11 cellular contexts compared by ENCODE assay signal in genomic region chr5:172421020-172421419, GRCh38. TPM values are rescaled to one million over a fixed set of nuclear protein-coding genes. Genes with fewer than 3 reads are reported as not detected.
DNase-seq lines count a peak whose midpoint lies in the region; ATAC-seq and TF ChIP-seq lines count a peak whose summit lies in the region.
"Had no signal": no experiment of that assay in that cellular context is flagged by ENCODE, and none has a peak within 500 bp of the region (broad histone marks: within the 10 kb centered on the region; RNA-seq: fewer than 3 reads in every experiment).

No MANE protein-coding gene starts in this region.

- H3K27ac ChIP-seq in BLaER1 treated with 17β-estradiol and CSF1 and Interleukin-3, amounts not matched to agents 10 nM and 100 nM, result peak overlapping the region in 6 of 11 experiments; percentile 0 to 66 (median 24); a peak in 7 of 22 replicates
- peak overlapping the region; percentile 80 to 92 (median 88) for H3K27ac ChIP-seq in body of pancreas
- H3K27ac ChIP-seq in left lung, result peak overlapping the region; percentile 78 to 85
- H3K27ac ChIP-seq in skin epidermis, result peak overlapping the region in 20 of 21 experiments; percentile 47 to 93 (median 78)

- ATAC-seq in body of pancreas (no peak), left lung (no peak), HG03342 (IDR thresholded peaks at IDR 0.05; ENCODE audit: unreplicated experiment) (no peak)

- H3K9me3 ChIP-seq in BLaER1 treated with 17β-estradiol and CSF1 and Interleukin-3, amounts not matched to agents 10 nM and 100 nM (replicated peaks in 1 of 11), result peaks cover 0 to 7% (median 0%) of the 10 kb centered on the region in 11 experiments; a peak in 1 of 22 replicates
- H3K9me3 ChIP-seq in body of pancreas, result no peaks in the 10 kb centered on the region
- H3K9me3 ChIP-seq in left lung, result no peaks in the 10 kb centered on the region
- H3K9me3 ChIP-seq: BE2C had no signal

- intact Hi-C loops in body of pancreas (cut with DNase I) (no loop called here), left lung (cut with DNase I) (no loop called here)

- peak overlapping the region in 7 of 11 experiments; percentile 62 to 95 (median 75); a peak in 14 of 22 replicates for H3K4me2 ChIP-seq in BLaER1 treated with 17β-estradiol and CSF1 and Interleukin-3, amounts not matched to agents 10 nM and 100 nM

- peaks cover 0 to 52% (median 0%) of the 10 kb centered on the region in 11 experiments; a peak in 2 of 22 replicates for H4K20me1 ChIP-seq in BLaER1 treated with 17β-estradiol and CSF1 and Interleukin-3, amounts not matched to agents 10 nM and 100 nM

- no peak for TF ChIP-seq POLR2A in body of pancreas (IDR thresholded peaks at IDR 0.05)

- H3K36me3 ChIP-seq in BLaER1 treated with 17β-estradiol and CSF1 and Interleukin-3, amounts not matched to agents 10 nM and 100 nM, result peaks cover 0 to 87% (median 26%) of the 10 kb centered on the region in 11 experiments; a peak in 14 of 22 replicates
- H3K36me3 ChIP-seq in body of pancreas (replicated peaks in 1 of 2; ENCODE audit: insufficient read depth in 1 of 2, low read depth in 2 of 2) (no peaks in the 10 kb centered on the region), left lung (peaks cover 0 to 11% of the 10 kb centered on the region in 2 donors)
- H3K36me3 ChIP-seq: BE2C had no signal

- DNase-seq in body of pancreas, result no peak
- no peak for DNase-seq in left lung
- no peak for DNase-seq in GM19238 (ENCODE audit: insufficient read length, low spot score)
- DNase-seq in NCI-H526 treated with DMSO at 0.1 percent for 48 hours (lab: John Stamatoyannopoulos, UW), result no peak
- no peak for DNase-seq in NCI-H510A (lab: John Stamatoyannopoulos, UW)
- DNase-seq: activated gamma-delta T cell, BE2C, OCI-M1 had no signal

- 76 to 84% methylated on average over 5 to 7 of the region's 7 CpGs for WGBS in body of pancreas, 2 donors

- H3K4me1 ChIP-seq in BLaER1 treated with 17β-estradiol and CSF1 and Interleukin-3, amounts not matched to agents 10 nM and 100 nM, result peaks cover 29 to 91% (median 70%) of the 10 kb centered on the region in 10 experiments
- H3K4me1 ChIP-seq in body of pancreas (peaks cover 47% of the 10 kb centered on the region), left lung (peaks cover 41 to 64% of the 10 kb centered on the region in 2 donors)

- TF ChIP-seq CTCF in body of pancreas (IDR thresholded peaks at IDR 0.05) (no peak), left lung (IDR thresholded peaks at IDR 0.05) (no peak)

- no peak overlapping the region for H3K9ac ChIP-seq in BLaER1 treated with 17β-estradiol and CSF1 and Interleukin-3, amounts not matched to agents 10 nM and 100 nM

- H3K27me3 ChIP-seq in BLaER1 treated with 17β-estradiol and CSF1 and Interleukin-3, amounts not matched to agents 10 nM and 100 nM, result no peaks in the 10 kb centered on the region
- H3K27me3 ChIP-seq in body of pancreas (no peaks in the 10 kb centered on the region), left lung (no peaks in the 10 kb centered on the region)
- H3K27me3 ChIP-seq: BE2C had no signal

- no peak overlapping the region for H3K4me3 ChIP-seq in BLaER1 treated with 17β-estradiol and CSF1 and Interleukin-3, amounts not matched to agents 10 nM and 100 nM
- no peak overlapping the region for H3K4me3 ChIP-seq in body of pancreas
- H3K4me3 ChIP-seq in left lung, result no peak overlapping the region
- no peak overlapping the region for H3K4me3 ChIP-seq in skin epidermis

RNA-seq across cellular contexts. Expression of gene SH3PXD2B, which starts 33.3 kb away (rescaled TPM):
- total RNA-seq in body of pancreas, result 10 to 100 TPM in 1 of 2 donors, 1 to 10 TPM in 1; 9.9 to 16.9 TPM
- total RNA-seq in left lung, result 10 to 100 TPM; 50.7 to 57.5 TPM

Comparison
In these comparisons a context has a peak if more than half of its experiments do, and no peak if none do; other contexts are left out.
1. H3K27ac ChIP-seq: peak in every context shown above with its lines; median percentile 88 in body of pancreas; 82 in left lung; 78 in skin epidermis; 24 in BLaER1 treated with 17β-estradiol and CSF1 and Interleukin-3, amounts not matched to agents 10 nM and 100 nM.